Comparison of ENCODE assay signal across 23 cellular contexts in the genomic region with DNA sequence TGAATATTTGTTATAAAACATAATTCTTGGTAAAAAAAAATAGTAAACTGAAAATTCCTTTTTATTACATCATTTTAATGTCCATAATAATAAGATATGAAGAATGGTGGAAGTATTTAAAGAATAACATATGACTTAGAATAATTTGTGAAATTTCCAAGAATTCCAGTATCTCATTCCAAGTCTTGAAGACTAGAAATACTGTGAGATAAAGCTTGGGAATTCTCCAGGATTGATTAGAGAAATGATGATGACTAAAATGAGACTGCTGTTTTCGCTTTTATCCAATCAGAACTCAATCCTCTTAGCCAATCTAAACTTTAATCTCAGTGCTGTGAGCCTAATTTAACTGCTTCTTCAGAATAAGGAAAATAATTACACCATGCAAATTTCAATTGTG.
DNase-seq lines count a peak whose midpoint lies in the region; ATAC-seq, FAIRE-seq and TF ChIP-seq lines count a peak whose summit lies in the region.
"Had no signal": no experiment of that assay in that cellular context is flagged by ENCODE, and none has a peak within 500 bp of the region (broad histone marks: within the 10 kb centered on the region; RNA-seq: fewer than 3 reads in every experiment).

No MANE protein-coding gene starts in this region.

- TF ChIP-seq POLR2A in A549 (IDR thresholded peaks at IDR 0.05; ENCODE audit: low read length) = no peak

- H3K9me3 ChIP-seq in A549 = no peaks in the 10 kb centered on the region
- H3K9me3 ChIP-seq: SJSA1 had no signal

- CTCF ChIA-PET in A549 (lab: Yijun Ruan, JAX) = no interaction called here
- CTCF ChIA-PET in activated CD4-positive, alpha-beta T cell treated with anti-CD3 and anti-CD28 coated beads, Interleukin-2, amount 10 ng/mL, durations not matched to agents 7 days and 5 days (lab: Charles Lee) = no interaction called here

- no peak overlapping the region for H3K27ac ChIP-seq in A549
- H3K27ac ChIP-seq: 22Rv1, BLaER1, SJSA1 had no signal

- FAIRE-seq in A549 (lab: Jason Lieb, UNC) (peak; percentile 96), colon (lab: Jason Lieb, UNC) (peak; percentile 97)
- FAIRE-seq: GM12892 had no signal

- no peak for DNase-seq in A549 (ENCODE audit: low read depth in 1 of 2, low spot score in 1 of 2)
- DNase-seq in GM03348 (ENCODE audit: low spot score) = peak; percentile 35
- DNase-seq in fibroblast of pulmonary artery (ENCODE audit: low read depth) = peak; percentile 44
- no peak for DNase-seq in activated gamma-delta T cell treated with Interleukin-2 at 50 U/mL for 16 hours
- DNase-seq in activated CD4-positive, alpha-beta T cell treated with anti-CD3 and anti-CD28 coated beads, Interleukin-2, amount 10 ng/mL, durations not matched to agents 7 days and 5 days = no peak
- DNase-seq: CD4-positive, alpha-beta T cell; COR-L47; DMS79; Kasumi-1; NCI-H1694 treated with DMSO at 0.1 percent for 48 hours; NCI-H2081 treated with DMSO at 0.1 percent for 48 hours; NCI-H2171 treated with DMSO at 0.1 percent for 48 hours; NCI-H446; NCI-H526; OCI-M1 had no signal

- H3K4me3 ChIP-seq in A549 (no peak overlapping the region), fibroblast of pulmonary artery (replicated peaks; ENCODE audit: low read depth, low read length) (no peak overlapping the region)
- H3K4me3 ChIP-seq: BLaER1, SJSA1 had no signal

- no peaks in the 10 kb centered on the region for H3K9me3 Mint-ChIP-seq in activated CD4-positive, alpha-beta T cell treated with anti-CD3 and anti-CD28 coated beads, Interleukin-2, amount 10 ng/mL, durations not matched to agents 7 days and 5 days
- H3K9me3 Mint-ChIP-seq: CD4-positive, alpha-beta T cell had no signal

- no peaks in the 10 kb centered on the region for H3K4me1 Mint-ChIP-seq in activated CD4-positive, alpha-beta T cell treated with anti-CD3 and anti-CD28 coated beads, Interleukin-2, amount 10 ng/mL, durations not matched to agents 7 days and 5 days

- no peak for TF ChIP-seq RAD21 in A549 (conservative IDR thresholded peaks at IDR 0.05 in 1 of 2, IDR thresholded peaks at IDR 0.05 in 1 of 2)

- H3K4me1 ChIP-seq in A549 = peaks cover 7% of the 10 kb centered on the region; the same call in 2 of the 3 replicates
- H3K4me1 ChIP-seq: BLaER1 had no signal

- H3K4me2 ChIP-seq in A549 = no peak overlapping the region
- H3K4me2 ChIP-seq: BLaER1 had no signal

- no peak for TF ChIP-seq EP300 in A549 (IDR thresholded peaks at IDR 0.05)

- H3K27ac Mint-ChIP-seq in activated CD4-positive, alpha-beta T cell treated with anti-CD3 and anti-CD28 coated beads, Interleukin-2, amount 10 ng/mL, durations not matched to agents 7 days and 5 days = no peak overlapping the region
- H3K27ac Mint-ChIP-seq: CD4-positive, alpha-beta T cell had no signal

- WGBS in A549 (ENCODE audit: missing lambda C conversion rate) = 58% methylated on average over 1 of the region's 1 CpG

- POLR2A ChIA-PET in A549 (lab: Yijun Ruan, JAX) = no interaction called here
- POLR2A ChIA-PET in activated CD4-positive, alpha-beta T cell treated with anti-CD3 and anti-CD28 coated beads, Interleukin-2, amount 10 ng/mL, durations not matched to agents 7 days and 5 days (lab: Charles Lee) = no interaction called here

- ATAC-seq in A549 (no peak), GM19463 (IDR thresholded peaks at IDR 0.05; ENCODE audit: unreplicated experiment) (no peak), GM18907 (IDR thresholded peaks at IDR 0.05; ENCODE audit: unreplicated experiment) (no peak)
- ATAC-seq: Right ventricle myocardium inferior had no signal

- no peak overlapping the region for H3K4me3 Mint-ChIP-seq in activated CD4-positive, alpha-beta T cell treated with anti-CD3 and anti-CD28 coated beads, Interleukin-2, amount 10 ng/mL, durations not matched to agents 7 days and 5 days
- H3K4me3 Mint-ChIP-seq: CD4-positive, alpha-beta T cell had no signal

- no peaks in the 10 kb centered on the region for H3K36me3 Mint-ChIP-seq in activated CD4-positive, alpha-beta T cell treated with anti-CD3 and anti-CD28 coated beads, Interleukin-2, amount 10 ng/mL, durations not matched to agents 7 days and 5 days (ENCODE audit: low read depth)

- H3K27me3 Mint-ChIP-seq in activated CD4-positive, alpha-beta T cell treated with anti-CD3 and anti-CD28 coated beads, Interleukin-2, amount 10 ng/mL, durations not matched to agents 7 days and 5 days = no peaks in the 10 kb centered on the region
- H3K27me3 Mint-ChIP-seq: CD4-positive, alpha-beta T cell had no signal

- TF ChIP-seq CTCF in A549 (IDR thresholded peaks at IDR 0.05) (no peak), fibroblast of pulmonary artery (IDR thresholded peaks at IDR 0.05; ENCODE audit: low read length, missing control alignments) (no peak)

TF ChIP-seq in A549, 52 proteins besides CTCF, POLR2A, EP300 and RAD21:
- TF ChIP-seq GATA3 (IDR thresholded peaks at IDR 0.05; ENCODE audit: borderline replicate concordance) = no peak
- TF ChIP-seq ZNF302 (CRISPR knock-in tag; IDR thresholded peaks at IDR 0.05) = no peak
- TF ChIP-seq, protein P1, sequence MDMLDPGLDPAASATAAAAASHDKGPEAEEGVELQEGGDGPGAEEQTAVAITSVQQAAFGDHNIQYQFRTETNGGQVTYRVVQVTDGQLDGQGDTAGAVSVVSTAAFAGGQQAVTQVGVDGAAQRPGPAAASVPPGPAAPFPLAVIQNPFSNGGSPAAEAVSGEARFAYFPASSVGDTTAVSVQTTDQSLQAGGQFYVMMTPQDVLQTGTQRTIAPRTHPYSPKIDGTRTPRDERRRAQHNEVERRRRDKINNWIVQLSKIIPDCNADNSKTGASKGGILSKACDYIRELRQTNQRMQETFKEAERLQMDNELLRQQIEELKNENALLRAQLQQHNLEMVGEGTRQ (IDR thresholded peaks at IDR 0.05) = no peak
- TF ChIP-seq, protein P2, sequence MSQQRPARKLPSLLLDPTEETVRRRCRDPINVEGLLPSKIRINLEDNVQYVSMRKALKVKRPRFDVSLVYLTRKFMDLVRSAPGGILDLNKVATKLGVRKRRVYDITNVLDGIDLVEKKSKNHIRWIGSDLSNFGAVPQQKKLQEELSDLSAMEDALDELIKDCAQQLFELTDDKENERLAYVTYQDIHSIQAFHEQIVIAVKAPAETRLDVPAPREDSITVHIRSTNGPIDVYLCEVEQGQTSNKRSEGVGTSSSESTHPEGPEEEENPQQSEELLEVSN (IDR thresholded peaks at IDR 0.05; ENCODE audit: borderline replicate concordance, low read depth) = no peak

Comparison
In these comparisons a context has a peak if more than half of its experiments do, and no peak if none do; other contexts are left out.
1. DNase-seq: peak in GM03348 (single experiment) and fibroblast of pulmonary artery (single experiment); none in A549 (0 of 2), activated gamma-delta T cell treated with Interleukin-2 at 50 U/mL for 16 hours (single experiment) and activated CD4-positive, alpha-beta T cell treated with anti-CD3 and anti-CD28 coated beads, Interleukin-2, amount 10 ng/mL, durations not matched to agents 7 days and 5 days (single experiment).